2 cellular contexts compared by ENCODE assay signal in genomic region chr9:136278894-136279293, GRCh38.
TF ChIP-seq lines count a peak whose summit lies in the region.

No MANE protein-coding gene starts in this region.

TF ChIP-seq in GM12878, 131 proteins besides CTCF, POLR2A, EP300 and RAD21:
- peak; percentile 93 for TF ChIP-seq HSF1 (IDR thresholded peaks at IDR 0.05; ENCODE audit: low read depth, low read length)
- TF ChIP-seq POLR2AphosphoS5 (IDR thresholded peaks at IDR 0.05; ENCODE audit: low read length): no peak

TF ChIP-seq in K562, 482 proteins besides CTCF, POLR2A, EP300 and RAD21:
- TF ChIP-seq CREB3L1 (IDR thresholded peaks at IDR 0.05; ENCODE audit: borderline replicate concordance, low read depth): peak; percentile 55; the same call in 1 of the 2 replicates
- no peak for TF ChIP-seq STAT6 (CRISPR knock-in tag; IDR thresholded peaks at IDR 0.05)
- no peak for TF ChIP-seq SIRT6 (IDR thresholded peaks at IDR 0.05; ENCODE audit: low read depth, low read length)
- no peak for TF ChIP-seq THRB (CRISPR knock-in tag; conservative IDR thresholded peaks at IDR 0.05)
